1 cellular context compared by ENCODE assay signal in genomic region chr2:112577756-112578155, GRCh38.
A peak's percentile ranks its signal among the peaks of the same experiment; 100 is the strongest.
TF ChIP-seq lines count a peak whose summit lies in the region.

No MANE protein-coding gene starts in this region.

TF ChIP-seq in H1, 55 proteins besides CTCF, POLR2A, EP300 and RAD21:
- TF ChIP-seq TEAD4 (IDR thresholded peaks at IDR 0.05; ENCODE audit: low read depth, low read length) (peak; percentile 57; the same call in 1 of the 2 replicates), SIN3A (conservative IDR thresholded peaks at IDR 0.05 in 1 of 2, IDR thresholded peaks at IDR 0.05 in 1 of 2; ENCODE audit: low read depth in 1 of 2, low read length in 2 of 2) (no peak)
